ENCODE assay signal across 22 cellular contexts in genomic region chrX:12987900-12988594, GRCh38. TPM values are rescaled to one million over a fixed set of nuclear protein-coding genes. Genes with fewer than 3 reads are reported as not detected.
DNase-seq lines count a peak whose midpoint lies in the region; ATAC-seq, FAIRE-seq and TF ChIP-seq lines count a peak whose summit lies in the region.
"Had no signal": no experiment of that assay in that cellular context is flagged by ENCODE, and none has a peak within 500 bp of the region (broad histone marks: within the 10 kb centered on the region; RNA-seq: fewer than 3 reads in every experiment).

No MANE protein-coding gene starts in this region.

- TF ChIP-seq CTCF in K562 (IDR thresholded peaks at IDR 0.05 in 2 of 3, conservative IDR thresholded peaks at IDR 0.05 in 1 of 3; ENCODE audit: insufficient read depth in 2 of 3, low read depth in 1 of 3, low read length in 3 of 3) (no peak), progenitor cell of endocrine pancreas (IDR thresholded peaks at IDR 0.05; ENCODE audit: unreplicated experiment) (no peak)

- BruUV-seq in K562 (replicated peaks; lab: Mats Ljungman, UMichigan) = no TSS peak

- no peak for DNase-seq in activated naive CD4-positive, alpha-beta T cell treated with anti-CD3 and anti-CD28 coated beads, Interleukin-2, amount 50 U/mL, for 16 hours
- DNase-seq in NCI-H146 treated with DMSO at 0.1 percent for 48 hours (lab: John Stamatoyannopoulos, UW; ENCODE audit: unreplicated experiment) = peak; percentile 16
- DNase-seq in K562 (ENCODE audit: extremely low read depth in 1 of 4, low spot score in 3 of 4) = no peak
- no peak for DNase-seq in progenitor cell of endocrine pancreas (ENCODE audit: low spot score, unreplicated experiment)
- DNase-seq in activated CD4-positive, CD25-positive, alpha-beta regulatory T cell treated with anti-CD3 and anti-CD28 coated beads, Interleukin-2, amount 50 U/mL, for 72 hours = no peak
- DNase-seq: activated CD4-positive, alpha-beta T cell treated with anti-CD3 and anti-CD28 coated beads, Interleukin-2, amount 10 ng/mL, durations not matched to agents 24 days and 14 days; CD8-positive, alpha-beta memory T cell; effector CD4-positive, alpha-beta T cell; NCI-H524 treated with DMSO at 0.1 percent for 48 hours; uterus had no signal

- peaks cover 69% of the 10 kb centered on the region for H3K4me1 Mint-ChIP-seq in activated naive CD4-positive, alpha-beta T cell treated with anti-CD3 and anti-CD28 coated beads, Interleukin-2, amount 50 U/mL, for 24 hours
- H3K4me1 Mint-ChIP-seq in progenitor cell of endocrine pancreas (ENCODE audit: low read depth) = peaks cover 17% of the 10 kb centered on the region

- intact Hi-C loops in K562 (cut with micrococcal nuclease) = no loop called here

- CTCF ChIA-PET in K562 (lab: Yijun Ruan, JAX; ENCODE audit: low intra/inter-chr PET ratio) = no interaction called here

- H3K79me2 ChIP-seq in K562 (ENCODE audit: control insufficient read depth, insufficient read depth, low read length) = no peaks in the 10 kb centered on the region

- no peaks in the 10 kb centered on the region for H3K9me3 ChIP-seq in K562 (replicated peaks; ENCODE audit: control insufficient read depth, insufficient read depth, low read depth, low read length)
- H3K9me3 ChIP-seq: esophagus muscularis mucosa, SJSA1, uterus had no signal

- H3K9me3 Mint-ChIP-seq in activated naive CD4-positive, alpha-beta T cell treated with anti-CD3 and anti-CD28 coated beads, Interleukin-2, amount 50 U/mL, for 24 hours = peaks cover 9% of the 10 kb centered on the region
- peaks cover 39% of the 10 kb centered on the region for H3K9me3 Mint-ChIP-seq in progenitor cell of endocrine pancreas (ENCODE audit: low read depth)
- H3K9me3 Mint-ChIP-seq: activated CD4-positive, alpha-beta T cell treated with anti-CD3 and anti-CD28 coated beads, Interleukin-2, amount 10 ng/mL, durations not matched to agents 24 days and 14 days; CD8-positive, alpha-beta memory T cell had no signal

- no peak for TF ChIP-seq RAD21 in K562 (CRISPR knock-in tag; conservative IDR thresholded peaks at IDR 0.05 in 1 of 2, IDR thresholded peaks at IDR 0.05 in 1 of 2)

- no peaks in the 10 kb centered on the region for H3K36me3 ChIP-seq in K562 (ENCODE audit: control insufficient read depth, insufficient read depth, low read length)
- H3K36me3 ChIP-seq: esophagus muscularis mucosa, HAP-1, SJSA1, uterus had no signal

- no peak overlapping the region for H3K9ac ChIP-seq in K562 (ENCODE audit: insufficient read depth in 1 of 2, low read depth in 2 of 2, low read length in 2 of 2)

- no peaks in the 10 kb centered on the region for H3K9me1 ChIP-seq in K562 (ENCODE audit: control insufficient read depth, insufficient read depth, low read length)

- no peaks in the 10 kb centered on the region for H4K20me1 ChIP-seq in K562 (replicated peaks; ENCODE audit: control insufficient read depth, insufficient read depth, low read length)

- H3K27me3 Mint-ChIP-seq in activated naive CD4-positive, alpha-beta T cell treated with anti-CD3 and anti-CD28 coated beads, Interleukin-2, amount 50 U/mL, for 24 hours = no peaks in the 10 kb centered on the region
- H3K27me3 Mint-ChIP-seq in progenitor cell of endocrine pancreas = no peaks in the 10 kb centered on the region
- H3K27me3 Mint-ChIP-seq: activated CD4-positive, alpha-beta T cell treated with anti-CD3 and anti-CD28 coated beads, Interleukin-2, amount 10 ng/mL, durations not matched to agents 24 days and 14 days had no signal

- H3K4me1 ChIP-seq in K562 (replicated peaks in 1 of 2; ENCODE audit: control insufficient read depth in 2 of 2, insufficient read depth in 2 of 2, low read length in 2 of 2) = peaks cover 0 to 31% of the 10 kb centered on the region in 2 experiments; a peak in 2 of 5 replicates
- H3K4me1 ChIP-seq: uterus had no signal

- H2AFZ ChIP-seq in K562 (ENCODE audit: low read depth, low read length) = no peak overlapping the region

- peak; percentile 13; the same call in 1 of the 3 replicates for ATAC-seq in K562
- ATAC-seq in GM19324 (IDR thresholded peaks at IDR 0.05; ENCODE audit: low FRiP score, unreplicated experiment) = no peak
- no peak for ATAC-seq in HG02884 (IDR thresholded peaks at IDR 0.05; ENCODE audit: unreplicated experiment)

- in situ Hi-C loops in K562 (cut with MboI) = no loop called here

- H3K27ac ChIP-seq in K562 (ENCODE audit: extremely low read depth, low read depth, low read length) = no peak overlapping the region
- H3K27ac ChIP-seq: esophagus muscularis mucosa, uterus had no signal

- H3K27ac Mint-ChIP-seq in activated naive CD4-positive, alpha-beta T cell treated with anti-CD3 and anti-CD28 coated beads, Interleukin-2, amount 50 U/mL, for 24 hours = peak overlapping the region; percentile 18
- H3K27ac Mint-ChIP-seq in progenitor cell of endocrine pancreas = peak overlapping the region; percentile 94

- 45% methylated on average over 6 of the region's 8 CpGs for WGBS in K562 (ENCODE audit: insufficient coverage, low coverage, missing lambda C conversion rate)

- FAIRE-seq in K562 (lab: Jason Lieb, UNC) = no peak

- H3K27me3 ChIP-seq in K562 (ENCODE audit: control insufficient read depth in 2 of 2, insufficient read depth in 2 of 2, low read length in 2 of 2) = no peaks in the 10 kb centered on the region
- H3K27me3 ChIP-seq: esophagus muscularis mucosa, SJSA1, uterus had no signal

- POLR2A ChIA-PET in K562 (lab: Yijun Ruan, JAX) = interaction anchor here (1.0 kb wide), 1 partner anchor 11 kb away, joined by 4 read pairs; no protein-coding TSS in a partner anchor

- peaks cover 5% of the 10 kb centered on the region for H3K36me3 Mint-ChIP-seq in activated naive CD4-positive, alpha-beta T cell treated with anti-CD3 and anti-CD28 coated beads, Interleukin-2, amount 50 U/mL, for 24 hours
- H3K36me3 Mint-ChIP-seq in progenitor cell of endocrine pancreas (ENCODE audit: insufficient read depth) = peaks cover 3% of the 10 kb centered on the region

- no peak overlapping the region for H3K4me3 ChIP-seq in K562
- H3K4me3 ChIP-seq: esophagus muscularis mucosa, HAP-1, SJSA1, uterus had no signal

- no peak overlapping the region for H3K4me2 ChIP-seq in K562 (ENCODE audit: insufficient read depth, low read length)

- TF ChIP-seq EP300 in K562 (IDR thresholded peaks at IDR 0.05; ENCODE audit: low read length) = no peak

- TF ChIP-seq POLR2A in K562 (conservative IDR thresholded peaks at IDR 0.05) = no peak

- H3K4me3 Mint-ChIP-seq in activated naive CD4-positive, alpha-beta T cell treated with anti-CD3 and anti-CD28 coated beads, Interleukin-2, amount 50 U/mL, for 24 hours = peak overlapping the region; percentile 3
- H3K4me3 Mint-ChIP-seq in progenitor cell of endocrine pancreas (ENCODE audit: low read depth) = no peak overlapping the region
- H3K4me3 Mint-ChIP-seq: activated CD4-positive, alpha-beta T cell treated with anti-CD3 and anti-CD28 coated beads, Interleukin-2, amount 10 ng/mL, durations not matched to agents 24 days and 14 days; CD8-positive, alpha-beta memory T cell; IgD-negative memory B cell had no signal

TF ChIP-seq in K562, 482 proteins besides CTCF, POLR2A, EP300 and RAD21 (continues in another document):
- TF ChIP-seq CEBPG (CRISPR knock-in tag; IDR thresholded peaks at IDR 0.05) (peak; percentile 77; the same call in 1 of the 2 replicates), CEBPG (tag; conservative IDR thresholded peaks at IDR 0.05 in 1 of 2, IDR thresholded peaks at IDR 0.05 in 1 of 2) (peak; percentile 44 to 47)

RNA-seq across cellular contexts. Expression of gene TMSB4X, which starts 13.1 kb away (rescaled TPM):
- 101 and 112 TPM in 2 replicates for total RNA-seq in K562 (2011; cell fraction: chromatin; rRNA removed; ENCODE audit: low replicate concordance)
- 168 and 187 TPM in 2 replicates for total RNA-seq in K562 (2011; cell fraction: nucleolus; rRNA removed)
- 227 and 306 TPM in 2 replicates for total RNA-seq in K562 (2011; cell fraction: nucleoplasm; rRNA removed)
- total RNA-seq in K562 (2014; rRNA removed) (1,035 and 1,094 TPM in 2 replicates), K562 (2014; rRNA removed; fragmentation: Illumina TruSeq; extraction: Trizol) (1,529 and 1,745 TPM in 2 replicates), K562 (2015; rRNA removed; fragmentation: Illumina TruSeq; extraction: Trizol) (1,145 and 1,178 TPM in 2 replicates), K562 (2021) (1,266 and 1,292 TPM in 2 replicates), progenitor cell of endocrine pancreas (1,699 and 1,780 TPM in 2 replicates)
- polyA plus RNA-seq in K562 (2011; rRNA removed) (1,337 and 1,853 TPM in 2 replicates), K562 (2014; fragmentation: Illumina TruSeq; extraction: Trizol) (1,680 and 2,424 TPM in 2 replicates), K562 (2014; fragmentation: Nextera tagmentation; extraction: Ambion mirVana) (1,000 to 10,000 TPM; 1,688 to 2,035 TPM), K562 (2014; rRNA removed) (1,576 and 1,785 TPM in 2 replicates)
- polyA plus RNA-seq in K562 (2011; cell fraction: cytosol; rRNA removed) = 358 and 852 TPM in 2 replicates
- 404 and 705 TPM in 2 replicates for polyA plus RNA-seq in K562 (2011; cell fraction: nucleus; rRNA removed)
- polyA plus RNA-seq in K562 (2012) = 2,539 and 2,674 TPM in 2 replicates
- 876 and 1,337 TPM in 2 replicates for polyA minus RNA-seq in K562 (2011; rRNA and poly(A)+ RNA removed)
- polyA minus RNA-seq in K562 (2011; cell fraction: cytosol; rRNA and poly(A)+ RNA removed) = 265 and 346 TPM in 2 replicates
- polyA minus RNA-seq in K562 (2011; cell fraction: nucleus; rRNA and poly(A)+ RNA removed) = 112 and 295 TPM in 2 replicates

RNA-seq across cellular contexts. Expression of gene FAM9C, which starts 56.4 kb away (rescaled TPM):
- not detected in 2 replicates for total RNA-seq in K562 (2011; cell fraction: chromatin; rRNA removed; ENCODE audit: low replicate concordance)
- total RNA-seq in K562 (2011; cell fraction: nucleolus; rRNA removed) = not detected in 2 replicates
- total RNA-seq in K562 (2011; cell fraction: nucleoplasm; rRNA removed) = not detected in 2 replicates
- total RNA-seq in K562 (2014; rRNA removed) (not detected in 2 replicates), K562 (2014; rRNA removed; fragmentation: Illumina TruSeq; extraction: Trizol) (not detected in 2 replicates), K562 (2015; rRNA removed; fragmentation: Illumina TruSeq; extraction: Trizol) (not detected in 2 replicates), K562 (2021) (not detected in 2 replicates), progenitor cell of endocrine pancreas (not detected in 2 replicates)
- polyA plus RNA-seq in K562 (2011; rRNA removed) (not detected in 2 replicates), K562 (2014; fragmentation: Illumina TruSeq; extraction: Trizol) (not detected in 2 replicates), K562 (2014; fragmentation: Nextera tagmentation; extraction: Ambion mirVana) (not detected), K562 (2014; rRNA removed) (not detected in 2 replicates)
- polyA plus RNA-seq in K562 (2011; cell fraction: cytosol; rRNA removed) = not detected in 2 replicates
- not detected in 2 replicates for polyA plus RNA-seq in K562 (2011; cell fraction: nucleus; rRNA removed)
- not detected in 2 replicates for polyA plus RNA-seq in K562 (2012)
- not detected in 2 replicates for polyA minus RNA-seq in K562 (2011; rRNA and poly(A)+ RNA removed)
- not detected in 2 replicates for polyA minus RNA-seq in K562 (2011; cell fraction: cytosol; rRNA and poly(A)+ RNA removed)
- polyA minus RNA-seq in K562 (2011; cell fraction: nucleus; rRNA and poly(A)+ RNA removed) = not detected in 2 replicates
- total RNA-seq: activated CD4-positive, alpha-beta T cell treated with anti-CD3 and anti-CD28 coated beads, Interleukin-2, amount 10 ng/mL, durations not matched to agents 24 days and 14 days; cardiac septum; CD8-positive, alpha-beta memory T cell; esophagus muscularis mucosa; liver; OCI-LY7; omental fat pad; sciatic nerve; SJSA1 had no signal
- polyA plus RNA-seq: CD8-positive, alpha-beta memory T cell; IgD-negative memory B cell; liver had no signal
